In genomic region chr3:188362405-188362831, GRCh38 we compare ENCODE assay signal across 8 cellular contexts.
DNase-seq lines count a peak whose midpoint lies in the region; ATAC-seq and TF ChIP-seq lines count a peak whose summit lies in the region.

No MANE protein-coding gene starts in this region.

- CTCF ChIA-PET in activated B cell treated with CpG ODN at 0.5 μM for 24 hours (lab: Charles Lee), result interaction anchor here (0.6 to 1.5 kb wide), 6 partner anchors 20 to 621 kb away, joined by 3 to 4 read pairs (median 3); partner anchors contain the start of gene BCL6

- H3K27ac Mint-ChIP-seq in activated B cell treated with CpG ODN at 0.5 μM for 24 hours (peak overlapping the region; percentile 80), glutamatergic neuron (ENCODE audit: unreplicated experiment) (no peak overlapping the region)

- peak in 1 of 2 donors; percentile 85 for DNase-seq in cardiac muscle cell (ENCODE audit: low read depth in 1 of 2, low spot score in 1 of 2)
- DNase-seq in right atrium auricular region (ENCODE audit: low spot score), result no peak
- no peak for DNase-seq in activated B cell treated with CpG ODN at 0.5 μM for 24 hours
- peak; percentile 68 for DNase-seq in kidney glomerular epithelial cell (lab: John Stamatoyannopoulos, UW)
- peak in 1 of 2 donors; percentile 39 for DNase-seq in uterus
- no peak for DNase-seq in glutamatergic neuron
- no peak for DNase-seq in NCI-H82 treated with DMSO at 0.1 percent for 48 hours (lab: John Stamatoyannopoulos, UW; ENCODE audit: unreplicated experiment)

- H3K9me3 ChIP-seq in cardiac muscle cell (ENCODE audit: low read depth) (no peaks in the 10 kb centered on the region), right atrium auricular region (no peaks in the 10 kb centered on the region), uterus (no peaks in the 10 kb centered on the region)

- H3K4me3 Mint-ChIP-seq in activated B cell treated with CpG ODN at 0.5 μM for 24 hours, result peak overlapping the region; percentile 24
- H3K4me3 Mint-ChIP-seq in glutamatergic neuron (ENCODE audit: unreplicated experiment), result no peak overlapping the region

- H3K9me3 Mint-ChIP-seq in activated B cell treated with CpG ODN at 0.5 μM for 24 hours (no peaks in the 10 kb centered on the region), glutamatergic neuron (ENCODE audit: unreplicated experiment) (no peaks in the 10 kb centered on the region)

- TF ChIP-seq CTCF in cardiac muscle cell (IDR thresholded peaks at IDR 0.05; ENCODE audit: low read depth, low read length) (peak; percentile 22), right atrium auricular region (IDR thresholded peaks at IDR 0.05) (no peak), activated B cell treated with CpG ODN at 0.5 μM for 24 hours (IDR thresholded peaks at IDR 0.05) (no peak), uterus (IDR thresholded peaks at IDR 0.05) (peak in 1 of 4 experiments; percentile 14), glutamatergic neuron (IDR thresholded peaks at IDR 0.05; ENCODE audit: partially characterized antibody, unreplicated experiment) (no peak)

- no peaks in the 10 kb centered on the region for H3K27me3 Mint-ChIP-seq in activated B cell treated with CpG ODN at 0.5 μM for 24 hours
- H3K27me3 Mint-ChIP-seq in glutamatergic neuron (ENCODE audit: unreplicated experiment), result peaks cover 1% of the 10 kb centered on the region

- intact Hi-C loops in activated B cell treated with CpG ODN at 0.5 μM for 24 hours (cut with micrococcal nuclease) (no loop called here), uterus (cut with DNase I; ENCODE audit: low total_unique reads) (no loop called here)

- H3K4me1 Mint-ChIP-seq in activated B cell treated with CpG ODN at 0.5 μM for 24 hours (peaks cover 78% of the 10 kb centered on the region), glutamatergic neuron (ENCODE audit: low read depth, unreplicated experiment) (no peaks in the 10 kb centered on the region)

- POLR2A ChIA-PET in activated B cell treated with CpG ODN at 0.5 μM for 24 hours (lab: Charles Lee), result interaction anchor here (0.7 to 2.2 kb wide), 9 partner anchors 39 to 622 kb away, joined by 3 to 11 read pairs (median 3); no protein-coding TSS in a partner anchor

- H3K4me3 ChIP-seq in cardiac muscle cell, result no peak overlapping the region
- no peak overlapping the region for H3K4me3 ChIP-seq in right atrium auricular region
- H3K4me3 ChIP-seq in uterus, result no peak overlapping the region

- ATAC-seq in activated B cell treated with CpG ODN at 0.5 μM for 24 hours (ENCODE audit: low read depth) (peak; percentile 63), HG03139 (IDR thresholded peaks at IDR 0.05; ENCODE audit: unreplicated experiment) (no peak)

- H3K36me3 Mint-ChIP-seq in activated B cell treated with CpG ODN at 0.5 μM for 24 hours (ENCODE audit: low read depth) (no peaks in the 10 kb centered on the region), glutamatergic neuron (ENCODE audit: unreplicated experiment) (no peaks in the 10 kb centered on the region)

- H3K27me3 ChIP-seq in cardiac muscle cell, result no peaks in the 10 kb centered on the region
- H3K27me3 ChIP-seq in right atrium auricular region, result no peaks in the 10 kb centered on the region
- H3K27me3 ChIP-seq in uterus, result no peaks in the 10 kb centered on the region

- H3K36me3 ChIP-seq in cardiac muscle cell, result no peaks in the 10 kb centered on the region
- no peaks in the 10 kb centered on the region for H3K36me3 ChIP-seq in right atrium auricular region
- no peaks in the 10 kb centered on the region for H3K36me3 ChIP-seq in uterus

- H3K4me1 ChIP-seq in cardiac muscle cell (ENCODE audit: low read depth) (peaks cover 6% of the 10 kb centered on the region), right atrium auricular region (peaks cover 0 to 47% of the 10 kb centered on the region in 2 donors), uterus (peaks cover 2 to 8% of the 10 kb centered on the region in 2 donors)

- no peak overlapping the region for H3K27ac ChIP-seq in cardiac muscle cell
- H3K27ac ChIP-seq in right atrium auricular region, result no peak overlapping the region
- H3K27ac ChIP-seq in uterus, result peak overlapping the region; percentile 57 to 76

- no peak for TF ChIP-seq POLR2A in uterus (IDR thresholded peaks at IDR 0.05)

Comparison
In these comparisons a context has a peak if more than half of its experiments do, and no peak if none do; other contexts are left out.
1. H3K27ac ChIP-seq: peak in uterus (2 of 2); none in cardiac muscle cell (single experiment) and right atrium auricular region (0 of 2).